Comparison of ENCODE assay signal across 8 cellular contexts in the genomic region with DNA sequence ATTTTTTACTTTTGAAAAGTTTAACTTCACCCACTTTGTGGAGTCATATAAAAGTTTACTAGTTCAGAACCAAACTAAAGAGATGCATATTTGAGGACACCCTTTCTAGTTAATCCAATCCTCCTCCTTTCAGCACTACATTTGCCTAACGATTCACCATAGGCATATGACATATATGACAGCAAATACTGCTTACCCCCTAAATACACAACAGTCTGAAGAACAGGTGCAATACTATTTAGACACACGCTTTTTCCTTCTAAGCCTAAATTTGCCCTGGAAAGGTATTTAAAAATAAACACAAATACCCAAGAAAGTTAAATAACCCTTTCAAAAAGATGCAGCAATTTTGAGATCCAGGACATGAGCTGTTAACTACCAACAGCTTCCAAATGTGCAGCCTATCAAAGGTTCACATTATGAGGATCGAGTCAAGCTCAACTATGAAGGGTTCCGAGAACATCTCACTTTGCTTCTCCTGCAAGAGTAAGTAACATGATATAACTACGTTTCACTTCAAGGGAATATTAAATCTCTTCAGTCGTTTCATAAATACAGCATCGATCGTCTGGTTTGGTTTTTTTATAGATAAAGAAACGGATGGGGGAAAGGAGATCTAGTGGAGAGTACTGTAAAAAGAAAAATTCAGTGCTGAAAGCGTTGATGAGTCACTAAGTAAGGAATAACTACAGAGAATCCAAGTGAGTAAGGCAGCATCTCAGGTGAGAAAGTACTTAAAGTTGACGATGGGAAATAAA. TPM values are rescaled to one million over a fixed set of nuclear protein-coding genes. Genes with fewer than 3 reads are reported as not detected.
DNase-seq lines count a peak whose midpoint lies in the region; ATAC-seq and TF ChIP-seq lines count a peak whose summit lies in the region.

No MANE protein-coding gene starts in this region.

- intact Hi-C loops in heart right ventricle (cut with DNase I): loop anchor here in 4 of 10 donors (2.0 to 10.0 kb wide), 5 partner anchors 28 to 180 kb away; partner anchors contain the start of gene HECTD1 (in 1 of the 4)
- intact Hi-C loops in left cardiac atrium (cut with DNase I): loop anchor here in 1 of 2 donors (5.0 kb wide), 1 partner anchor 32 kb away; no protein-coding TSS in a partner anchor
- intact Hi-C loops in stomach (cut with DNase I; ENCODE audit: low total_unique reads): no loop called here

- H3K27ac ChIP-seq in heart right ventricle (peak overlapping the region; percentile 97 to 100 (median 98)), stomach (peak overlapping the region; percentile 90 to 100 (median 100))

- TF ChIP-seq POLR2A in stomach (IDR thresholded peaks at IDR 0.05): no peak

- peaks cover 0 to 22% (median 0%) of the 10 kb centered on the region in 9 donors for H3K36me3 ChIP-seq in heart right ventricle
- peaks cover 0 to 7% (median 0%) of the 10 kb centered on the region in 4 donors for H3K36me3 ChIP-seq in stomach

- no peaks in the 10 kb centered on the region for H3K9me3 Mint-ChIP-seq in activated naive CD4-positive, alpha-beta T cell treated with anti-CD3 and anti-CD28 coated beads, Interleukin-2, amount 50 U/mL, for 72 hours

- H3K36me3 Mint-ChIP-seq in activated naive CD4-positive, alpha-beta T cell treated with anti-CD3 and anti-CD28 coated beads, Interleukin-2, amount 50 U/mL, for 72 hours: peaks cover 23 to 27% of the 10 kb centered on the region in 2 donors

- H3K9me3 ChIP-seq in heart right ventricle (no peaks in the 10 kb centered on the region), stomach (no peaks in the 10 kb centered on the region)

- no peak for TF ChIP-seq EP300 in stomach (IDR thresholded peaks at IDR 0.05)

- H3K27me3 ChIP-seq in heart right ventricle (no peaks in the 10 kb centered on the region), stomach (no peaks in the 10 kb centered on the region)

- ATAC-seq in heart right ventricle (no peak), left cardiac atrium (no peak)
- ATAC-seq in activated naive CD4-positive, alpha-beta T cell treated with anti-CD3 and anti-CD28 coated beads, Interleukin-2, amount 50 U/mL, for 72 hours: peak in 1 of 2 donors; percentile 15

- H3K4me3 ChIP-seq in heart right ventricle (peak overlapping the region; percentile 68 to 99 (median 96)), stomach (peak overlapping the region; percentile 81 to 99 (median 98))

- WGBS in heart right ventricle, 2 donors: 4 to 5% methylated on average over 11 of the region's 11 CpGs
- 3 to 6% (median 3%) methylated on average over 11 of the region's 11 CpGs for WGBS in stomach, 5 donors

- peaks cover 0 to 46% (median 29%) of the 10 kb centered on the region in 9 donors for H3K4me1 ChIP-seq in heart right ventricle
- peaks cover 9 to 41% (median 28%) of the 10 kb centered on the region in 4 donors for H3K4me1 ChIP-seq in stomach

- peak overlapping the region; percentile 88 to 97 for H3K27ac Mint-ChIP-seq in activated naive CD4-positive, alpha-beta T cell treated with anti-CD3 and anti-CD28 coated beads, Interleukin-2, amount 50 U/mL, for 72 hours

- no peak for DNase-seq in heart right ventricle
- no peak for DNase-seq in left cardiac atrium
- DNase-seq in activated naive CD4-positive, alpha-beta T cell treated with anti-CD3 and anti-CD28 coated beads, Interleukin-2, amount 50 U/mL, for 72 hours (ENCODE audit: low spot score in 2 of 2): no peak
- peak; percentile 31 for DNase-seq in inferior parietal cortex (ENCODE audit: extremely low spot score)
- DNase-seq in stomach: no peak
- DNase-seq in NCI-H524 treated with DMSO at 0.1 percent for 48 hours (lab: John Stamatoyannopoulos, UW): no peak
- DNase-seq in HK-2 (ENCODE audit: unreplicated experiment): no peak
- DNase-seq in iPS-NIHi7 (ENCODE audit: extremely low spot score): no peak

- no peak for TF ChIP-seq CTCF in heart right ventricle (IDR thresholded peaks at IDR 0.05)
- no peak for TF ChIP-seq CTCF in stomach (IDR thresholded peaks at IDR 0.05)

RNA-seq across cellular contexts. Expression of gene AP4S1, which starts 0.7 kb away (rescaled TPM):
- total RNA-seq in heart right ventricle: 1 to 10 TPM; 6.9 to 9.4 (median 8.5) TPM
- 1 to 10 TPM; 6.2 to 8.5 TPM for polyA plus RNA-seq in heart right ventricle
- 1 to 10 TPM; 6.3 to 7.5 TPM for total RNA-seq in left cardiac atrium
- total RNA-seq in activated naive CD4-positive, alpha-beta T cell treated with anti-CD3 and anti-CD28 coated beads, Interleukin-2, amount 50 U/mL, for 72 hours: 1 to 10 TPM; 2.8 to 4.0 TPM
- 10 to 100 TPM in 1 of 5 donors, 1 to 10 TPM in 2, under 1 TPM in 1, not detected in 1; 0.45 to 15.6 (median 5.4) TPM for total RNA-seq in stomach
- 1 to 10 TPM; 2.7 to 5.8 (median 5.0) TPM for polyA plus RNA-seq in stomach

RNA-seq across cellular contexts. Expression of gene STRN3, which starts 1.4 kb away (rescaled TPM):
- total RNA-seq in heart right ventricle (10 to 100 TPM; 42.1 to 60.4 (median 52.5) TPM), left cardiac atrium (10 to 100 TPM; 37.3 to 48.6 TPM), stomach (10 to 100 TPM; 13.9 to 91.8 (median 42.4) TPM)
- polyA plus RNA-seq in heart right ventricle (10 to 100 TPM; 10.5 to 13.8 TPM), stomach (10 to 100 TPM in 2 of 3 donors, 1 to 10 TPM in 1; 8.1 to 11.3 (median 10.5) TPM)
- 10 to 100 TPM; 22.5 to 25.9 TPM for total RNA-seq in activated naive CD4-positive, alpha-beta T cell treated with anti-CD3 and anti-CD28 coated beads, Interleukin-2, amount 50 U/mL, for 72 hours
